Comparison of ENCODE assay signal across 15 cellular contexts in genomic region chr10:133162178-133162909, GRCh38. TPM values are rescaled to one million over a fixed set of nuclear protein-coding genes. Genes with fewer than 3 reads are reported as not detected.
DNase-seq lines count a peak whose midpoint lies in the region; ATAC-seq, FAIRE-seq and TF ChIP-seq lines count a peak whose summit lies in the region.
"Had no signal": no experiment of that assay in that cellular context is flagged by ENCODE, and none has a peak within 500 bp of the region (broad histone marks: within the 10 kb centered on the region; RNA-seq: fewer than 3 reads in every experiment).

No MANE protein-coding gene starts in this region.

- H3K27ac ChIP-seq in gastrocnemius medialis, result no peak overlapping the region
- H3K27ac ChIP-seq: HL-60, WERI-Rb-1 had no signal

- H3K27ac Mint-ChIP-seq in natural killer cell treated with Interleukin-12 subunit alpha and Interleukin-12 subunit beta and Interleukin-15 and Interleukin-18, amount 100 ng/mL, for 72 hours, result no peak overlapping the region
- H3K27ac Mint-ChIP-seq in natural killer cell, result no peak overlapping the region
- no peak overlapping the region for H3K27ac Mint-ChIP-seq in nephron
- H3K27ac Mint-ChIP-seq in activated naive CD8-positive, alpha-beta T cell treated with anti-CD3 and anti-CD28 coated beads for 36 hours, result no peak overlapping the region
- H3K27ac Mint-ChIP-seq: immature natural killer cell had no signal

- intact Hi-C loops in natural killer cell (cut with micrococcal nuclease), result no loop called here
- intact Hi-C loops in gastrocnemius medialis (cut with DNase I; ENCODE audit: low total_unique reads), result no loop called here

- no peaks in the 10 kb centered on the region for H3K9me3 ChIP-seq in gastrocnemius medialis
- H3K9me3 ChIP-seq: SK-N-SH had no signal

- H3K4me1 ChIP-seq in gastrocnemius medialis, result peaks cover 5 to 7% of the 10 kb centered on the region in 2 donors

- H3K4me3 Mint-ChIP-seq in natural killer cell treated with Interleukin-12 subunit alpha and Interleukin-12 subunit beta and Interleukin-15 and Interleukin-18, amount 100 ng/mL, for 72 hours, result no peak overlapping the region
- H3K4me3 Mint-ChIP-seq in natural killer cell, result no peak overlapping the region
- H3K4me3 Mint-ChIP-seq in nephron, result peak overlapping the region; percentile 45 to 67 (median 64)
- H3K4me3 Mint-ChIP-seq in activated naive CD8-positive, alpha-beta T cell treated with anti-CD3 and anti-CD28 coated beads for 36 hours, result no peak overlapping the region

- peaks cover 63 to 91% (median 75%) of the 10 kb centered on the region in 3 donors for H3K27me3 ChIP-seq in gastrocnemius medialis

- TF ChIP-seq CTCF in natural killer cell (IDR thresholded peaks at IDR 0.05), result no peak
- TF ChIP-seq CTCF in nephron (IDR thresholded peaks at IDR 0.05; ENCODE audit: unreplicated experiment in 3 of 3), result no peak
- TF ChIP-seq CTCF in gastrocnemius medialis (IDR thresholded peaks at IDR 0.05 in 4 of 5, conservative IDR thresholded peaks at IDR 0.05 in 1 of 5), result no peak

- peaks cover 0 to 6% of the 10 kb centered on the region in 2 donors for H3K27me3 Mint-ChIP-seq in natural killer cell treated with Interleukin-12 subunit alpha and Interleukin-12 subunit beta and Interleukin-15 and Interleukin-18, amount 100 ng/mL, for 72 hours
- peaks cover 5 to 12% of the 10 kb centered on the region in 2 donors for H3K27me3 Mint-ChIP-seq in natural killer cell (ENCODE audit: low read depth in 2 of 2)
- peaks cover 11% of the 10 kb centered on the region for H3K27me3 Mint-ChIP-seq in nephron (ENCODE audit: low read depth)
- H3K27me3 Mint-ChIP-seq in activated naive CD8-positive, alpha-beta T cell treated with anti-CD3 and anti-CD28 coated beads for 36 hours, result peaks cover 26% of the 10 kb centered on the region

- H3K36me3 Mint-ChIP-seq in natural killer cell treated with Interleukin-12 subunit alpha and Interleukin-12 subunit beta and Interleukin-15 and Interleukin-18, amount 100 ng/mL, for 72 hours, result no peaks in the 10 kb centered on the region
- H3K36me3 Mint-ChIP-seq in natural killer cell (no peaks in the 10 kb centered on the region), nephron (ENCODE audit: low read depth) (peaks cover 5% of the 10 kb centered on the region)
- H3K36me3 Mint-ChIP-seq in activated naive CD8-positive, alpha-beta T cell treated with anti-CD3 and anti-CD28 coated beads for 36 hours, result no peaks in the 10 kb centered on the region
- H3K36me3 Mint-ChIP-seq: immature natural killer cell had no signal

- TF ChIP-seq POLR2A in gastrocnemius medialis (IDR thresholded peaks at IDR 0.05), result no peak

- H3K36me3 ChIP-seq in gastrocnemius medialis, result no peaks in the 10 kb centered on the region
- H3K36me3 ChIP-seq: WERI-Rb-1 had no signal

- in situ Hi-C loops in gastrocnemius medialis (cut with MboI; ENCODE audit: low sequenced_read_pairs in 4 of 4), result no loop called here

- no peaks in the 10 kb centered on the region for H3K4me1 Mint-ChIP-seq in natural killer cell treated with Interleukin-12 subunit alpha and Interleukin-12 subunit beta and Interleukin-15 and Interleukin-18, amount 100 ng/mL, for 72 hours (ENCODE audit: low read depth in 2 of 2)
- no peaks in the 10 kb centered on the region for H3K4me1 Mint-ChIP-seq in natural killer cell
- H3K4me1 Mint-ChIP-seq in nephron, result peaks cover 15% of the 10 kb centered on the region
- H3K4me1 Mint-ChIP-seq in activated naive CD8-positive, alpha-beta T cell treated with anti-CD3 and anti-CD28 coated beads for 36 hours, result no peaks in the 10 kb centered on the region
- H3K4me1 Mint-ChIP-seq: immature natural killer cell had no signal

- ATAC-seq in natural killer cell treated with Interleukin-12 subunit alpha and Interleukin-12 subunit beta and Interleukin-15 and Interleukin-18, amount 100 ng/mL, for 72 hours, result no peak
- ATAC-seq in natural killer cell (no peak), esophagus mucosa (peak; percentile 52), GM18511 (IDR thresholded peaks at IDR 0.05; ENCODE audit: unreplicated experiment) (no peak), gastrocnemius medialis (no peak)

- H3K9me3 Mint-ChIP-seq in natural killer cell treated with Interleukin-12 subunit alpha and Interleukin-12 subunit beta and Interleukin-15 and Interleukin-18, amount 100 ng/mL, for 72 hours, result no peaks in the 10 kb centered on the region
- H3K9me3 Mint-ChIP-seq in natural killer cell (no peaks in the 10 kb centered on the region), nephron (peaks cover 3% of the 10 kb centered on the region)
- no peaks in the 10 kb centered on the region for H3K9me3 Mint-ChIP-seq in activated naive CD8-positive, alpha-beta T cell treated with anti-CD3 and anti-CD28 coated beads for 36 hours

- no peak for FAIRE-seq in HTR-8/SVneo (lab: Jason Lieb, UNC)

- no peak overlapping the region for H3K4me3 ChIP-seq in gastrocnemius medialis

- DNase-seq in natural killer cell treated with Interleukin-12 subunit alpha and Interleukin-12 subunit beta and Interleukin-15 and Interleukin-18, amount 100 ng/mL, for 72 hours (ENCODE audit: low spot score), result peak; percentile 51
- DNase-seq in natural killer cell (no peak), gastrocnemius medialis (no peak), HTR-8/SVneo (ENCODE audit: insufficient read length, low spot score) (no peak)
- no peak for DNase-seq in activated naive CD8-positive, alpha-beta T cell treated with anti-CD3 and anti-CD28 coated beads for 36 hours
- DNase-seq: immature natural killer cell, NCI-H2171 treated with DMSO at 0.1 percent for 48 hours, SK-N-SH had no signal

RNA-seq across cellular contexts. Expression of gene KNDC1, which starts 2.3 kb away (rescaled TPM):
- total RNA-seq in natural killer cell treated with Interleukin-12 subunit alpha and Interleukin-12 subunit beta and Interleukin-15 and Interleukin-18, amount 100 ng/mL, for 72 hours, result under 1 TPM; 0.05 to 0.36 TPM
- 1 to 10 TPM in 2 of 3 donors, not detected in 1; 2.1 to 5.9 TPM for total RNA-seq in natural killer cell
- 3.8 TPM for total RNA-seq in esophagus mucosa
- total RNA-seq in activated naive CD8-positive, alpha-beta T cell treated with anti-CD3 and anti-CD28 coated beads for 36 hours, result not detected
- under 1 TPM in 2 of 4 donors, not detected in 2; 0.04 to 0.13 TPM for total RNA-seq in gastrocnemius medialis
- total RNA-seq: A673, subcutaneous adipose tissue had no signal

Comparison
In these comparisons a context has a peak if more than half of its experiments do, and no peak if none do; other contexts are left out.
1. H3K4me3 Mint-ChIP-seq: peak in nephron (3 of 3); none in natural killer cell treated with Interleukin-12 subunit alpha and Interleukin-12 subunit beta and Interleukin-15 and Interleukin-18, amount 100 ng/mL, for 72 hours (single experiment), natural killer cell (single experiment) and activated naive CD8-positive, alpha-beta T cell treated with anti-CD3 and anti-CD28 coated beads for 36 hours (single experiment).